11 cellular contexts compared by ENCODE assay signal in genomic region chr18:22174341-22175148, GRCh38. TPM values are rescaled to one million over a fixed set of nuclear protein-coding genes. Genes with fewer than 3 reads are reported as not detected.
A peak's percentile ranks its signal among the peaks of the same experiment; 100 is the strongest.
DNase-seq lines count a peak whose midpoint lies in the region; ATAC-seq, FAIRE-seq and TF ChIP-seq lines count a peak whose summit lies in the region.
"Had no signal": no experiment of that assay in that cellular context is flagged by ENCODE, and none has a peak within 500 bp of the region (broad histone marks: within the 10 kb centered on the region; RNA-seq: fewer than 3 reads in every experiment).

No MANE protein-coding gene starts in this region.

- peaks cover 39% of the 10 kb centered on the region for H4K20me1 ChIP-seq in IMR-90 (ENCODE audit: insufficient read depth, low read length)

- TF ChIP-seq RAD21 in IMR-90 (IDR thresholded peaks at IDR 0.05; ENCODE audit: low read length) = no peak

- peaks cover 19 to 24% of the 10 kb centered on the region in 2 experiments for H3K79me1 ChIP-seq in IMR-90 (ENCODE audit: low read depth in 1 of 2, low read length in 2 of 2)

- dilution Hi-C loops in IMR-90 (cut with HindIII; ENCODE audit: low sequenced_read_pairs, unreplicated experiment) = no loop called here

- no TSS peak for BruUV-seq in IMR-90 (replicated peaks; lab: Mats Ljungman, UMichigan)

- no peak overlapping the region for H3K9ac ChIP-seq in IMR-90 (ENCODE audit: low read depth, low read length)

- peaks cover 16% of the 10 kb centered on the region for H3K4me1 ChIP-seq in IMR-90 (ENCODE audit: control insufficient read depth, insufficient read depth, low read length)

- POLR2A ChIA-PET in IMR-90 (lab: Charles Lee; ENCODE audit: unreplicated experiment) = interaction anchor here (0.6 kb wide), 1 partner anchor 295 kb away, joined by 4 read pairs; no protein-coding TSS in a partner anchor

- no peak overlapping the region for H2BK120ac ChIP-seq in IMR-90 (ENCODE audit: low read depth, low read length)

- H2AFZ ChIP-seq in IMR-90 (replicated peaks; ENCODE audit: low read length, poor library complexity) = no peak overlapping the region

- H3K9me1 ChIP-seq in IMR-90 (ENCODE audit: insufficient read depth, low read length) = no peaks in the 10 kb centered on the region

- no peak overlapping the region for H3K18ac ChIP-seq in IMR-90 (ENCODE audit: low read depth, low read length)

- no peak overlapping the region for H4K91ac ChIP-seq in IMR-90 (ENCODE audit: insufficient read depth, low read depth, low read length)

- no peak for DNase-seq in IMR-90
- DNase-seq in bronchial epithelial cell (ENCODE audit: low read depth) = peak; percentile 59
- no peak for DNase-seq in kidney epithelial cell (ENCODE audit: low read depth)
- DNase-seq in retinal pigment epithelial cell (ENCODE audit: low read depth) = no peak
- DNase-seq in NCI-H2196 treated with DMSO at 0.1 percent for 48 hours (lab: John Stamatoyannopoulos, UW; ENCODE audit: unreplicated experiment) = no peak
- DNase-seq in NCI-H1436 (lab: John Stamatoyannopoulos, UW) = no peak
- DNase-seq: kidney glomerular epithelial cell, NCI-H187 treated with DMSO at 0.1 percent for 48 hours had no signal

- no peak overlapping the region for H4K5ac ChIP-seq in IMR-90 (ENCODE audit: low read depth, low read length)

- H3K56ac ChIP-seq in IMR-90 (ENCODE audit: extremely low read depth, insufficient read depth, low read length) = no peak overlapping the region

- H3K4me2 ChIP-seq in IMR-90 (ENCODE audit: low read depth, low read length) = peak overlapping the region; percentile 51; the same call in 1 of the 2 replicates

- H2BK15ac ChIP-seq in IMR-90 (ENCODE audit: low read depth, low read length) = no peak overlapping the region

- no peak for TF ChIP-seq CTCF in IMR-90 (conservative IDR thresholded peaks at IDR 0.05; ENCODE audit: low read depth, low read length)
- TF ChIP-seq CTCF in bronchial epithelial cell (IDR thresholded peaks at IDR 0.05; ENCODE audit: insufficient read depth, low read length, severe bottlenecking) = peak; percentile 17
- TF ChIP-seq CTCF in kidney epithelial cell (IDR thresholded peaks at IDR 0.05; ENCODE audit: insufficient read depth, low read length, poor library complexity, severe bottlenecking) = peak; percentile 26
- TF ChIP-seq CTCF in retinal pigment epithelial cell (conservative IDR thresholded peaks at IDR 0.05; ENCODE audit: low read depth, low read length) = peak; percentile 16

- no peak overlapping the region for H3K4ac ChIP-seq in IMR-90 (ENCODE audit: low read depth, low read length)

- intact Hi-C loops in IMR-90 (cut with micrococcal nuclease) = loop anchor here (5.0 kb wide), 2 partner anchors 193 to 623 kb away; no protein-coding TSS in a partner anchor

- no peak overlapping the region; the same call in 1 of the 2 replicates for H2AK5ac ChIP-seq in IMR-90 (ENCODE audit: low read depth, low read length)

- in situ Hi-C loops in IMR-90 (cut with MboI; ENCODE audit: low sequenced_read_pairs) = loop anchor here (5.0 kb wide), 1 partner anchor 388 kb away; no protein-coding TSS in a partner anchor

- peaks cover 17% of the 10 kb centered on the region for H3K36me3 ChIP-seq in IMR-90 (ENCODE audit: control insufficient read depth, insufficient read depth, low read length)
- H3K36me3 ChIP-seq in bronchial epithelial cell (ENCODE audit: control insufficient read depth, insufficient read depth, low read length) = peaks cover 5% of the 10 kb centered on the region
- H3K36me3 ChIP-seq in kidney epithelial cell (ENCODE audit: control insufficient read depth, insufficient read depth, low read length) = no peaks in the 10 kb centered on the region

- no peak for ATAC-seq in IMR-90 (ENCODE audit: low read depth)
- ATAC-seq in HG03095 (IDR thresholded peaks at IDR 0.05; ENCODE audit: unreplicated experiment) = no peak
- ATAC-seq in GM18498 (IDR thresholded peaks at IDR 0.05; ENCODE audit: unreplicated experiment) = no peak

- no peak for FAIRE-seq in bronchial epithelial cell (lab: Jason Lieb, UNC)

- no peak overlapping the region for H3K14ac ChIP-seq in IMR-90 (replicated peaks; ENCODE audit: low read depth, low read length)

- H3K27me3 ChIP-seq in IMR-90 (ENCODE audit: control insufficient read depth, insufficient read depth, low read length) = no peaks in the 10 kb centered on the region
- H3K27me3 ChIP-seq in bronchial epithelial cell (ENCODE audit: control insufficient read depth, insufficient read depth, low read length) = no peaks in the 10 kb centered on the region
- peaks cover 56% of the 10 kb centered on the region for H3K27me3 ChIP-seq in kidney epithelial cell (ENCODE audit: control insufficient read depth, insufficient read depth, low read length)

- H3K23ac ChIP-seq in IMR-90 (ENCODE audit: low read depth, low read length) = no peak overlapping the region

- CTCF ChIA-PET in IMR-90 (lab: Yijun Ruan, JAX) = no interaction called here

- no peak overlapping the region for H2BK20ac ChIP-seq in IMR-90 (ENCODE audit: low read depth, low read length)

- no peaks in the 10 kb centered on the region for H3K9me3 ChIP-seq in IMR-90 (ENCODE audit: control insufficient read depth, insufficient read depth, low read length)
- H3K9me3 ChIP-seq: tibial nerve had no signal

- H3K4me3 ChIP-seq in IMR-90 (ENCODE audit: insufficient read depth, low read depth, low read length) = no peak overlapping the region
- H3K4me3 ChIP-seq in bronchial epithelial cell (ENCODE audit: low read depth, low read length) = no peak overlapping the region
- no peak overlapping the region for H3K4me3 ChIP-seq in kidney epithelial cell (ENCODE audit: low read depth, low read length)
- H3K4me3 ChIP-seq in retinal pigment epithelial cell (ENCODE audit: low read length) = peak overlapping the region; percentile 59

- no peak overlapping the region for H3K27ac ChIP-seq in IMR-90 (ENCODE audit: insufficient read depth, low read length)
- H3K27ac ChIP-seq: tibial nerve had no signal

- no CpG with 5 or more reads among the region's 6 CpGs for WGBS in IMR-90 (ENCODE audit: extremely low coverage in 2 of 2, insufficient read length in 1 of 2), 2 experiments

- no peak overlapping the region for H2AK9ac ChIP-seq in IMR-90 (replicated peaks; ENCODE audit: low read depth, low read length, poor library complexity)

- H4K8ac ChIP-seq in IMR-90 (ENCODE audit: low read depth in 2 of 2, low read length in 2 of 2) = no peak overlapping the region

- TF ChIP-seq POLR2A in IMR-90 (IDR thresholded peaks at IDR 0.05; ENCODE audit: low read depth, low read length) = no peak

- no peak overlapping the region for H2BK5ac ChIP-seq in IMR-90 (ENCODE audit: low read depth, low read length, poor library complexity, severe bottlenecking)

TF ChIP-seq in IMR-90, 13 proteins besides CTCF, POLR2A, EP300 and RAD21:
- TF ChIP-seq RCOR1 (IDR thresholded peaks at IDR 0.05; ENCODE audit: insufficient replicate concordance, low read length) = no peak
- TF ChIP-seq MXI1 (IDR thresholded peaks at IDR 0.05; ENCODE audit: borderline replicate concordance, low read depth, low read length) = no peak
- TF ChIP-seq BHLHE40 (IDR thresholded peaks at IDR 0.05; ENCODE audit: low read depth, low read length) = no peak
- no peak for TF ChIP-seq MAZ (IDR thresholded peaks at IDR 0.05; ENCODE audit: borderline replicate concordance, low read depth, low read length)
- TF ChIP-seq USF2 (IDR thresholded peaks at IDR 0.05; ENCODE audit: low read depth, low read length) = no peak
- no peak for TF ChIP-seq CEBPB (IDR thresholded peaks at IDR 0.05; ENCODE audit: low read depth, low read length)
- no peak for TF ChIP-seq FOS (IDR thresholded peaks at IDR 0.05; ENCODE audit: low read depth, low read length)
- no peak for TF ChIP-seq CHD1 (IDR thresholded peaks at IDR 0.05; ENCODE audit: low read depth, low read length)
- TF ChIP-seq ELK1 (IDR thresholded peaks at IDR 0.05; ENCODE audit: borderline replicate concordance, low read depth, low read length) = no peak
- no peak for TF ChIP-seq SMC3 (IDR thresholded peaks at IDR 0.05; ENCODE audit: low read depth, low read length)
- no peak for TF ChIP-seq MAFK (IDR thresholded peaks at IDR 0.05; ENCODE audit: low read depth, low read length)
- TF ChIP-seq RFX5 (IDR thresholded peaks at IDR 0.05; ENCODE audit: low read depth, low read length) = no peak
- no peak for TF ChIP-seq NFE2L2 (IDR thresholded peaks at IDR 0.05; ENCODE audit: low read depth, low read length)

RNA-seq across cellular contexts. Expression of gene GATA6, which starts 5.2 kb away (rescaled TPM):
- total RNA-seq in IMR-90 (2012; rRNA removed) (2.5 and 3.3 TPM in 2 replicates), bronchial epithelial cell (2.9 and 3.1 TPM in 2 replicates), kidney epithelial cell (2.5 TPM in 2 replicates)
- 4.0 and 4.2 TPM in 2 replicates for polyA plus RNA-seq in IMR-90 (2012; rRNA removed)
- 1.8 and 5.7 TPM in 2 replicates for polyA plus RNA-seq in IMR-90 (2012; cell fraction: cytosol; rRNA removed)
- 10.4 and 10.7 TPM in 2 replicates for polyA plus RNA-seq in IMR-90 (2012; cell fraction: nucleus; rRNA removed; ENCODE audit: low replicate concordance)
